8 cellular contexts compared by ENCODE assay signal in the genomic region with DNA sequence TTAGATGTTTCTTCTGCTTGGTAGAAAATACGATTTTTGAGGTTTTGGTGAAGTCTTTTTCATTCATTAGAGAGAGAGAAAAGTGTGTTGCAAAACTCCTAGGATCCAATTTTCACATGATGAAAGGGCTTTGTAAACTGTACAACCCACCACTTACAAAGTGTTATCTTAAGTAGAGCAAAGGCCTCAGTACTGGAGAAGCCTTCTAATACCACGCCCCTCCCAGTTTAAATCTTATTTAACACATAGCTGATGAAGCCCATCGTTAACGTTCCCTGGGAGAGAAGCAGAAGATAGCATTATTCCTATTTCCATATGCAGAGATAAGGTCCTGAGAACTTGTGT. TPM values are rescaled to one million over a fixed set of nuclear protein-coding genes. Genes with fewer than 3 reads are reported as not detected.
DNase-seq lines count a peak whose midpoint lies in the region; ATAC-seq and TF ChIP-seq lines count a peak whose summit lies in the region.

No MANE protein-coding gene starts in this region.

- no peak overlapping the region for H2AFZ ChIP-seq in OCI-LY7 (ENCODE audit: low read length)

- no peak overlapping the region for H3K4me3 ChIP-seq in OCI-LY7 (ENCODE audit: low read depth, low read length, poor library complexity, severe bottlenecking)
- H3K4me3 ChIP-seq in endodermal cell (ENCODE audit: low read length), result peak overlapping the region; percentile 71

- peak overlapping the region; percentile 30; the same call in 1 of the 2 replicates for H3K4me2 ChIP-seq in OCI-LY7 (ENCODE audit: low read length)

- WGBS in endodermal cell (ENCODE audit: insufficient coverage in 1 of 2, insufficient read length in 1 of 2), 2 experiments, result 64 to 69% methylated on average over 4 of the region's 4 CpGs

- peaks cover 5% of the 10 kb centered on the region for H3K36me3 Mint-ChIP-seq in activated CD4-positive, alpha-beta T cell treated with anti-CD3 and anti-CD28 coated beads, Interleukin-2, amount 10 ng/mL, durations not matched to agents 7 days and 5 days (ENCODE audit: low read depth)
- H3K36me3 Mint-ChIP-seq in endodermal cell (ENCODE audit: low read depth) (no peaks in the 10 kb centered on the region), nephron (ENCODE audit: low read depth) (no peaks in the 10 kb centered on the region)

- POLR2A ChIA-PET in activated CD4-positive, alpha-beta T cell treated with anti-CD3 and anti-CD28 coated beads, Interleukin-2, amount 10 ng/mL, durations not matched to agents 7 days and 5 days (lab: Charles Lee), result interaction anchor here (1.2 kb wide), 1 partner anchor 15 kb away, joined by 3 read pairs; no protein-coding TSS in a partner anchor
- POLR2A ChIA-PET in OCI-LY7 (lab: Charles Lee), result no interaction called here

- H3K27ac Mint-ChIP-seq in activated CD4-positive, alpha-beta T cell treated with anti-CD3 and anti-CD28 coated beads, Interleukin-2, amount 10 ng/mL, durations not matched to agents 7 days and 5 days, result peak overlapping the region; percentile 68
- H3K27ac Mint-ChIP-seq in endodermal cell, result peak overlapping the region; percentile 74
- peak overlapping the region in 2 of 3 experiments; percentile 71 to 74 for H3K27ac Mint-ChIP-seq in nephron

- CTCF ChIA-PET in activated CD4-positive, alpha-beta T cell treated with anti-CD3 and anti-CD28 coated beads, Interleukin-2, amount 10 ng/mL, durations not matched to agents 7 days and 5 days (lab: Charles Lee), result interaction anchor here (0.8 to 1.6 kb wide), 4 partner anchors 14 to 49 kb away, joined by 3 to 6 read pairs (median 4); a partner anchor contains a TSS
- CTCF ChIA-PET in OCI-LY7 (lab: Charles Lee; ENCODE audit: unreplicated experiment), result no interaction called here

- H3K27ac ChIP-seq in OCI-LY7 (ENCODE audit: low read depth, low read length, poor library complexity, severe bottlenecking) (no peak overlapping the region), endodermal cell (ENCODE audit: low read depth, low read length) (no peak overlapping the region)

- H3K9me3 ChIP-seq in OCI-LY7 (ENCODE audit: low read length) (no peaks in the 10 kb centered on the region), endodermal cell (ENCODE audit: control insufficient read depth, low read length) (no peaks in the 10 kb centered on the region)

- peaks cover 44% of the 10 kb centered on the region for H3K4me1 Mint-ChIP-seq in activated CD4-positive, alpha-beta T cell treated with anti-CD3 and anti-CD28 coated beads, Interleukin-2, amount 10 ng/mL, durations not matched to agents 7 days and 5 days
- H3K4me1 Mint-ChIP-seq in endodermal cell (peaks cover 49% of the 10 kb centered on the region), nephron (peaks cover 43% of the 10 kb centered on the region)

- H3K4me3 Mint-ChIP-seq in activated CD4-positive, alpha-beta T cell treated with anti-CD3 and anti-CD28 coated beads, Interleukin-2, amount 10 ng/mL, durations not matched to agents 7 days and 5 days, result peak overlapping the region; percentile 69
- H3K4me3 Mint-ChIP-seq in endodermal cell (peak overlapping the region; percentile 54), nephron (peak overlapping the region; percentile 56 to 75 (median 69))

- TF ChIP-seq CTCF in OCI-LY7 (conservative IDR thresholded peaks at IDR 0.05; ENCODE audit: low read length), result no peak
- TF ChIP-seq CTCF in endodermal cell (conservative IDR thresholded peaks at IDR 0.05), result no peak
- no peak for TF ChIP-seq CTCF in nephron (IDR thresholded peaks at IDR 0.05; ENCODE audit: unreplicated experiment in 3 of 3)

- H3K9me2 ChIP-seq in OCI-LY7 (ENCODE audit: insufficient read depth, low read length), result no peaks in the 10 kb centered on the region

- no peaks in the 10 kb centered on the region for H3K79me2 ChIP-seq in OCI-LY7 (ENCODE audit: insufficient read depth, low read depth, low read length)

- no peak overlapping the region for H3K9ac ChIP-seq in endodermal cell (ENCODE audit: extremely low read depth, low read length, poor library complexity, severe bottlenecking)

- H4K20me1 ChIP-seq in OCI-LY7 (ENCODE audit: insufficient read depth, low read length), result peaks cover 3% of the 10 kb centered on the region

- H3K27me3 ChIP-seq in endodermal cell (ENCODE audit: control insufficient read depth, insufficient read depth, low read length, poor library complexity, severe bottlenecking), result peaks cover 12% of the 10 kb centered on the region

- intact Hi-C loops in OCI-LY7 (cut with micrococcal nuclease; ENCODE audit: unreplicated experiment), result loop anchor here (10.0 kb wide), 1 partner anchor 218 kb away; a partner anchor contains a TSS

- H3K36me3 ChIP-seq in OCI-LY7 (ENCODE audit: insufficient read depth, low read length) (no peaks in the 10 kb centered on the region), endodermal cell (ENCODE audit: control insufficient read depth, insufficient read depth, low read length) (no peaks in the 10 kb centered on the region)

- no peaks in the 10 kb centered on the region for H3K9me3 Mint-ChIP-seq in activated CD4-positive, alpha-beta T cell treated with anti-CD3 and anti-CD28 coated beads, Interleukin-2, amount 10 ng/mL, durations not matched to agents 7 days and 5 days
- H3K9me3 Mint-ChIP-seq in endodermal cell (peaks cover 5% of the 10 kb centered on the region), nephron (peaks cover 3% of the 10 kb centered on the region)

- no peak for DNase-seq in activated CD4-positive, alpha-beta T cell treated with anti-CD3 and anti-CD28 coated beads, Interleukin-2, amount 10 ng/mL, durations not matched to agents 7 days and 5 days
- no peak for DNase-seq in activated CD4-positive, alpha-beta T cell treated with anti-CD3 and anti-CD28 coated beads, Interleukin-2, amount 50 U/mL, for 4 hours
- DNase-seq in OCI-LY7 (ENCODE audit: low spot score) (no peak), endodermal cell (no peak), NCI-H2227 (lab: John Stamatoyannopoulos, UW; ENCODE audit: unreplicated experiment) (no peak), NCI-H2196 treated with DMSO at 0.1 percent for 48 hours (lab: John Stamatoyannopoulos, UW; ENCODE audit: unreplicated experiment) (no peak)

- ATAC-seq in HG03520 (IDR thresholded peaks at IDR 0.05; ENCODE audit: unreplicated experiment), result no peak

- H3K27me3 Mint-ChIP-seq in activated CD4-positive, alpha-beta T cell treated with anti-CD3 and anti-CD28 coated beads, Interleukin-2, amount 10 ng/mL, durations not matched to agents 7 days and 5 days, result no peaks in the 10 kb centered on the region
- H3K27me3 Mint-ChIP-seq in endodermal cell (ENCODE audit: insufficient read depth) (peaks cover 27% of the 10 kb centered on the region), nephron (ENCODE audit: low read depth) (no peaks in the 10 kb centered on the region)

- H3K4me1 ChIP-seq in OCI-LY7 (ENCODE audit: insufficient read depth, low read length, poor library complexity, severe bottlenecking), result peaks cover 7% of the 10 kb centered on the region
- peaks cover 19% of the 10 kb centered on the region for H3K4me1 ChIP-seq in endodermal cell (ENCODE audit: control insufficient read depth, insufficient read depth, low read length)

- no TSS peak for BruUV-seq in OCI-LY7 (replicated peaks; lab: Mats Ljungman, UMichigan)

RNA-seq across cellular contexts. Expression of a gene that starts 0.9 kb away (rescaled TPM):
- total RNA-seq in activated CD4-positive, alpha-beta T cell treated with anti-CD3 and anti-CD28 coated beads, Interleukin-2, amount 10 ng/mL, durations not matched to agents 7 days and 5 days, result 10 to 100 TPM; 14.4 to 15.5 TPM
- total RNA-seq in OCI-LY7 (2014; rRNA removed; shearing (Covaris generic)), result 12.2 and 22.5 TPM in 2 replicates
- total RNA-seq in OCI-LY7 (2022) (25.8 and 29.5 TPM in 2 replicates), endodermal cell (1 to 10 TPM; 1.8 to 3.2 TPM)
- 8.8 TPM for polyA plus RNA-seq in endodermal cell (2013, experiment 1 of 2)
- polyA plus RNA-seq in endodermal cell (2013, experiment 2 of 2), result 7.7 TPM

RNA-seq across cellular contexts. Expression of a gene that starts 26.8 kb away (rescaled TPM):
- 10 to 100 TPM; 54.5 to 59.0 TPM for total RNA-seq in activated CD4-positive, alpha-beta T cell treated with anti-CD3 and anti-CD28 coated beads, Interleukin-2, amount 10 ng/mL, durations not matched to agents 7 days and 5 days
- total RNA-seq in OCI-LY7 (2014; rRNA removed; shearing (Covaris generic)), result 39.8 and 45.1 TPM in 2 replicates
- total RNA-seq in OCI-LY7 (2022) (50.4 and 59.1 TPM in 2 replicates), endodermal cell (100 to 1,000 TPM in 1 of 2 donors, 10 to 100 TPM in 1; 92.3 to 154 TPM)
- polyA plus RNA-seq in endodermal cell (2013, experiment 1 of 2), result 65.1 TPM
- 59.8 TPM for polyA plus RNA-seq in endodermal cell (2013, experiment 2 of 2)
